15 cellular contexts compared by ENCODE assay signal in genomic region chr3:47865192-47865591, GRCh38.
DNase-seq lines count a peak whose midpoint lies in the region; ATAC-seq and TF ChIP-seq lines count a peak whose summit lies in the region.
"Had no signal": no experiment of that assay in that cellular context is flagged by ENCODE, and none has a peak within 500 bp of the region (broad histone marks: within the 10 kb centered on the region; RNA-seq: fewer than 3 reads in every experiment).

No MANE protein-coding gene starts in this region.

- no peaks in the 10 kb centered on the region for H3K4me1 Mint-ChIP-seq in T-helper 1 cell treated with Interleukin-12 subunit alpha and Interleukin-12 subunit beta and Interleukin-4 antibody, amounts not matched to agents 30 μg/mL and 1 μg/mL, for 36 hours (ENCODE audit: low read depth)
- peaks cover 6% of the 10 kb centered on the region for H3K4me1 Mint-ChIP-seq in neural progenitor cell

- H3K36me3 Mint-ChIP-seq in T-helper 1 cell treated with Interleukin-12 subunit alpha and Interleukin-12 subunit beta and Interleukin-4 antibody, amounts not matched to agents 30 μg/mL and 1 μg/mL, for 36 hours (ENCODE audit: low read depth) = peaks cover 25% of the 10 kb centered on the region
- H3K36me3 Mint-ChIP-seq in neural progenitor cell = peaks cover 31% of the 10 kb centered on the region

- TF ChIP-seq CTCF in OCI-LY7 (conservative IDR thresholded peaks at IDR 0.05; ENCODE audit: low read length) (0 out of 2 replicates have a peak, but pooled peaks have one; percentile 22), coronary artery (IDR thresholded peaks at IDR 0.05) (no peak), neural progenitor cell (IDR thresholded peaks at IDR 0.05) (peak; percentile 44)

- H3K4me2 ChIP-seq in OCI-LY7 (ENCODE audit: low read length) = no peak overlapping the region
- H3K4me2 ChIP-seq in neural progenitor cell = peak overlapping the region; percentile 24

- H3K9me3 Mint-ChIP-seq in T-helper 1 cell treated with Interleukin-12 subunit alpha and Interleukin-12 subunit beta and Interleukin-4 antibody, amounts not matched to agents 30 μg/mL and 1 μg/mL, for 36 hours = no peaks in the 10 kb centered on the region
- H3K9me3 Mint-ChIP-seq in neural progenitor cell = no peaks in the 10 kb centered on the region
- H3K9me3 Mint-ChIP-seq: dendritic cell treated with granulocyte-macrophage colony-stimulating factor and Interleukin-4, amounts not matched to agents 40 ng/mL and 50 ng/mL, for 4 days had no signal

- H2AFZ ChIP-seq in OCI-LY7 (ENCODE audit: low read length) (no peak overlapping the region), neural progenitor cell (replicated peaks) (no peak overlapping the region)

- no peaks in the 10 kb centered on the region for H3K79me2 ChIP-seq in OCI-LY7 (ENCODE audit: insufficient read depth, low read depth, low read length)
- H3K79me2 ChIP-seq in neural progenitor cell (ENCODE audit: low read depth) = no peaks in the 10 kb centered on the region

- intact Hi-C loops in OCI-LY7 (cut with micrococcal nuclease; ENCODE audit: unreplicated experiment) = no loop called here

- H3K9me3 ChIP-seq in OCI-LY7 (ENCODE audit: low read length) (no peaks in the 10 kb centered on the region), neural progenitor cell (ENCODE audit: low read depth) (no peaks in the 10 kb centered on the region)
- H3K9me3 ChIP-seq: ovary had no signal

- H3K27me3 Mint-ChIP-seq in T-helper 1 cell treated with Interleukin-12 subunit alpha and Interleukin-12 subunit beta and Interleukin-4 antibody, amounts not matched to agents 30 μg/mL and 1 μg/mL, for 36 hours (ENCODE audit: low read depth) = no peaks in the 10 kb centered on the region
- no peaks in the 10 kb centered on the region for H3K27me3 Mint-ChIP-seq in neural progenitor cell (ENCODE audit: insufficient read depth, low read depth)
- H3K27me3 Mint-ChIP-seq: dendritic cell treated with granulocyte-macrophage colony-stimulating factor and Interleukin-4, amounts not matched to agents 40 ng/mL and 50 ng/mL, for 4 days had no signal

- H3F3A ChIP-seq in neural progenitor cell (ENCODE audit: low read depth) = peaks cover 14% of the 10 kb centered on the region

- H3K27ac ChIP-seq in OCI-LY7 (ENCODE audit: low read depth, low read length, poor library complexity, severe bottlenecking) (no peak overlapping the region), coronary artery (peak overlapping the region in 1 of 2 donors; percentile 5), neural progenitor cell (peak overlapping the region; percentile 80)
- H3K27ac ChIP-seq: ovary had no signal

- no peak overlapping the region for H3K9ac ChIP-seq in neural progenitor cell

- DNase-seq in T-helper 1 cell (no peak), OCI-LY7 (ENCODE audit: low spot score) (no peak), coronary artery (ENCODE audit: low spot score) (peak; percentile 36), neural progenitor cell (ENCODE audit: low spot score) (peak; percentile 68), SHP77 (lab: John Stamatoyannopoulos, UW) (no peak)
- no peak for DNase-seq in stimulated activated CD4-positive, alpha-beta T cell treated with anti-CD3 and anti-CD28 coated beads, Interleukin-4, amount 100 ng/mL, for 1 hour
- DNase-seq: activated T-cell treated with anti-CD3 and anti-CD28 coated beads for 4 hours, amniotic stem cell, GOT3, Kasumi-1, NCI-H1930, ovary had no signal

- no peaks in the 10 kb centered on the region for H3K9me2 ChIP-seq in OCI-LY7 (ENCODE audit: insufficient read depth, low read length)

- ATAC-seq in HG03442 (IDR thresholded peaks at IDR 0.05; ENCODE audit: unreplicated experiment) = no peak

- H3K4me3 Mint-ChIP-seq in T-helper 1 cell treated with Interleukin-12 subunit alpha and Interleukin-12 subunit beta and Interleukin-4 antibody, amounts not matched to agents 30 μg/mL and 1 μg/mL, for 36 hours = no peak overlapping the region
- no peak overlapping the region for H3K4me3 Mint-ChIP-seq in neural progenitor cell
- H3K4me3 Mint-ChIP-seq: dendritic cell treated with granulocyte-macrophage colony-stimulating factor and Interleukin-4, amounts not matched to agents 40 ng/mL and 50 ng/mL, for 4 days had no signal

- H3K27ac Mint-ChIP-seq in T-helper 1 cell treated with Interleukin-12 subunit alpha and Interleukin-12 subunit beta and Interleukin-4 antibody, amounts not matched to agents 30 μg/mL and 1 μg/mL, for 36 hours = peak overlapping the region; percentile 49
- peak overlapping the region; percentile 13 for H3K27ac Mint-ChIP-seq in neural progenitor cell
- H3K27ac Mint-ChIP-seq: dendritic cell treated with granulocyte-macrophage colony-stimulating factor and Interleukin-4, amounts not matched to agents 40 ng/mL and 50 ng/mL, for 4 days had no signal

- POLR2A ChIA-PET in OCI-LY7 (lab: Charles Lee) = interaction anchor here (0.9 kb wide), 1 partner anchor 24 kb away, joined by 3 read pairs; no protein-coding TSS in a partner anchor

- H4K20me1 ChIP-seq in OCI-LY7 (ENCODE audit: insufficient read depth, low read length) = no peaks in the 10 kb centered on the region
- H4K20me1 ChIP-seq in neural progenitor cell (ENCODE audit: low read depth) = no peaks in the 10 kb centered on the region

- H3K4me3 ChIP-seq in OCI-LY7 (ENCODE audit: low read depth, low read length, poor library complexity, severe bottlenecking) (no peak overlapping the region), coronary artery (no peak overlapping the region), neural progenitor cell (no peak overlapping the region)
- H3K4me3 ChIP-seq: ovary had no signal

- CTCF ChIA-PET in OCI-LY7 (lab: Charles Lee; ENCODE audit: unreplicated experiment) = no interaction called here

- H3K4me1 ChIP-seq in OCI-LY7 (ENCODE audit: insufficient read depth, low read length, poor library complexity, severe bottlenecking) (no peaks in the 10 kb centered on the region), neural progenitor cell (peaks cover 12% of the 10 kb centered on the region)

- H3K27me3 ChIP-seq in neural progenitor cell = no peaks in the 10 kb centered on the region
- H3K27me3 ChIP-seq: ovary had no signal

- H3K36me3 ChIP-seq in OCI-LY7 (ENCODE audit: insufficient read depth, low read length) (peaks cover 19% of the 10 kb centered on the region; the same call in 1 of the 2 replicates), neural progenitor cell (no peaks in the 10 kb centered on the region)
- H3K36me3 ChIP-seq: ovary had no signal

- no TSS peak for BruUV-seq in OCI-LY7 (replicated peaks; lab: Mats Ljungman, UMichigan)

Comparison
In these comparisons a context has a peak if more than half of its experiments do, and no peak if none do; other contexts are left out.
1. DNase-seq: peak in coronary artery (single experiment) and neural progenitor cell (single experiment); none in T-helper 1 cell (0 of 5), OCI-LY7 (single experiment), stimulated activated CD4-positive, alpha-beta T cell treated with anti-CD3 and anti-CD28 coated beads, Interleukin-4, amount 100 ng/mL, for 1 hour (single experiment) and SHP77 (0 of 2).